In the genomic region with DNA sequence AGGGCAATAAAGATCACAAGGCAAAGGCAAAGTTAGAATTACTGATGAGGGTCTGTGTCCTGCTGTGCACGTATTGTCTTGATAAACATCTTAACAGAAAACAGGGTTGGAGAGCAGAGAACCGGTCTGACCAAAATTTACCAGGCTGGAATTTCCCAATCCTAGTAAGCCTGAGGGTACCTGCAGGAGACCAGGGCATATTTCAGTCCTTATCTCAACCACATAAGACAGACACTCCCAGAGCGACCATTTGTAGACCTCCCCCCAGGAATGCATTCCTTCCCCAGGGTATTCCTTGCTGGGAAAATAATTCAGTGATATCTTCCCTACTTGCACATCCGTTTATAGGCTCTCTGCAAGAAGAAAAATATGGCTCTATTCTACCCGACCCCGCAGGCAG, we compare ENCODE assay signal across 14 cellular contexts. TPM values are rescaled to one million over a fixed set of nuclear protein-coding genes. Genes with fewer than 3 reads are reported as not detected.
"Had no signal": no experiment of that assay in that cellular context is flagged by ENCODE, and none has a peak within 500 bp of the region (broad histone marks: within the 10 kb centered on the region; RNA-seq: fewer than 3 reads in every experiment).

No MANE protein-coding gene starts in this region.

RNA-seq across cellular contexts. Expression of a gene that starts 49.9 kb away (rescaled TPM):
- total RNA-seq: activated CD4-positive, alpha-beta memory T cell treated with anti-CD3 and anti-CD28 coated beads, Interleukin-2, amount 10 ng/mL, durations not matched to agents 7 days and 5 days; activated CD4-positive, alpha-beta T cell treated with anti-CD3 and anti-CD28 coated beads, Interleukin-2, amount 10 ng/mL, durations not matched to agents 7 days and 5 days; activated naive CD4-positive, alpha-beta T cell treated with anti-CD3 and anti-CD28 coated beads, Interleukin-2, amount 50 U/mL, for 72 hours; activated naive CD8-positive, alpha-beta T cell treated with anti-CD3 and anti-CD28 coated beads, Interleukin-2, amount 10 ng/mL, durations not matched to agents 7 days and 5 days; activated T-cell treated with anti-CD3 and anti-CD28 coated beads, Interleukin-2, amount 50 U/mL, for 72 hours; ascending aorta; breast epithelium; cardiac muscle cell; colonic mucosa; dermis microvascular lymphatic vessel endothelial cell; esophagus muscularis mucosa; foreskin keratinocyte; gastrocnemius medialis; heart left ventricle had no signal
- polyA plus RNA-seq: heart left ventricle had no signal
